8 cellular contexts compared by ENCODE assay signal in the genomic region with DNA sequence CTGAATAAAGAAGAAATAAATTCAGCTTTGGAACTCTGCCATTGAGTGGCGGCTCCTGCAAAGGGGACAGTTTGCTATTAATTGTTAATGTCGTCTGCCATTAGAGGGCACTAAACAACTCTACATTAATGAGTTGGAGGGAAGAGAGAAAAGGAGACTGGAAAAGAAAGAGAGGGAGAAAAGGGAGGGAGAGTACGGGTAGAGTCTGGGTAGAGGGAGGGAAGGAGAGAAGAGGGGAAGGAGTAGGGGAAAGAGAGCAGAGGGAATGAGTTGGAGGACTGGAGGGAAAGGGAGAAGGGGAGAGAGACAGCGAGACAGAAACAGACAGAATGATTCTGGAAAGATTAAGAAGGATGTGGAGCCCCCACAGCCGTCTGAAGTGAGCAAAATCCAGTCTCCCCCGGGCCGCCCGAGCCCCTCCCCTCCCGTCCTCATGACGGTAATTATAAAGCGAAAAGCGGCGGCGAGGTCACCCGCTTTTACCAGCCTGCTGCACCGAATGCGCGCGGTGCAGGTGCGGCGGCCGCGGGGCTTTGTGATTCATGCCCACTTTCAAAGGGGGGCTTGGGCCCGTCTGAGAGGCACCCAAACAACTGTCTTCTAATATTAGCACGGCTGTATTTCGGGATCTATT. TPM values are rescaled to one million over a fixed set of nuclear protein-coding genes. Genes with fewer than 3 reads are reported as not detected.
DNase-seq lines count a peak whose midpoint lies in the region; ATAC-seq and TF ChIP-seq lines count a peak whose summit lies in the region.

No MANE protein-coding gene starts in this region.

- H3K36me3 ChIP-seq in A673 (ENCODE audit: insufficient read depth, low read length, poor library complexity, severe bottlenecking) (no peaks in the 10 kb centered on the region), GM06990 (ENCODE audit: control insufficient read depth, insufficient read depth, low read length) (no peaks in the 10 kb centered on the region), SK-N-MC (ENCODE audit: insufficient read depth, low read length) (no peaks in the 10 kb centered on the region), lung (ENCODE audit: control insufficient read depth in 2 of 2, insufficient read depth in 2 of 2, low read length in 2 of 2) (no peaks in the 10 kb centered on the region), tibial artery (no peaks in the 10 kb centered on the region)
- H3K36me3 ChIP-seq in effector memory CD4-positive, alpha-beta T cell (ENCODE audit: control insufficient read depth, insufficient read depth, low read length): no peaks in the 10 kb centered on the region

- H3K4me3 ChIP-seq in A673 (ENCODE audit: low read depth, low read length, poor library complexity, severe bottlenecking) (peak overlapping the region; percentile 45), GM06990 (replicated peaks; ENCODE audit: low read depth, low read length) (peak overlapping the region; percentile 5), SK-N-MC (peak overlapping the region; percentile 74), lung (no peak overlapping the region), tibial artery (peak overlapping the region; percentile 59 to 74)
- peak overlapping the region; percentile 28 for H3K4me3 ChIP-seq in effector memory CD4-positive, alpha-beta T cell (ENCODE audit: insufficient read depth, low read depth, low read length, poor library complexity, severe bottlenecking)

- ATAC-seq in lung (ENCODE audit: insufficient read depth, low FRiP score): peak; percentile 31

- H3K27me3 ChIP-seq in A673 (replicated peaks; ENCODE audit: insufficient read depth, low read depth, low read length, poor library complexity): peaks cover 55% of the 10 kb centered on the region
- H3K27me3 ChIP-seq in GM06990 (replicated peaks; ENCODE audit: control insufficient read depth, insufficient read depth, low read length): no peaks in the 10 kb centered on the region; the same call in none of the 2 replicates
- H3K27me3 ChIP-seq in effector memory CD4-positive, alpha-beta T cell (replicated peaks; ENCODE audit: control insufficient read depth, insufficient read depth, low read length, poor library complexity, severe bottlenecking): peaks cover 7% of the 10 kb centered on the region
- H3K27me3 ChIP-seq in lung (ENCODE audit: control insufficient read depth, insufficient read depth): no peaks in the 10 kb centered on the region
- no peaks in the 10 kb centered on the region for H3K27me3 ChIP-seq in tibial artery

- TF ChIP-seq CTCF in A673 (conservative IDR thresholded peaks at IDR 0.05; ENCODE audit: low read depth, low read length): peak; percentile 73
- peak; percentile 52 for TF ChIP-seq CTCF in GM06990 (IDR thresholded peaks at IDR 0.05; ENCODE audit: insufficient read depth, low read length, poor library complexity, severe bottlenecking)
- TF ChIP-seq CTCF in lung (IDR thresholded peaks at IDR 0.05; ENCODE audit: control extremely low read depth, extremely low read depth): peak; percentile 45
- peak; percentile 41 to 55 for TF ChIP-seq CTCF in tibial artery (IDR thresholded peaks at IDR 0.05)

- H3K9me3 ChIP-seq in A673 (ENCODE audit: low read depth, low read length, poor library complexity, severe bottlenecking): no peaks in the 10 kb centered on the region
- H3K9me3 ChIP-seq in SK-N-MC (ENCODE audit: low read depth, low read length): no peaks in the 10 kb centered on the region
- H3K9me3 ChIP-seq in effector memory CD4-positive, alpha-beta T cell (ENCODE audit: control insufficient read depth, low read length): no peaks in the 10 kb centered on the region
- no peaks in the 10 kb centered on the region for H3K9me3 ChIP-seq in lung (ENCODE audit: control insufficient read depth in 2 of 2, insufficient read depth in 1 of 2, low read length in 1 of 2)
- no peaks in the 10 kb centered on the region for H3K9me3 ChIP-seq in tibial artery

- DNase-seq in A673 (ENCODE audit: low spot score) (peak; percentile 83), GM06990 (ENCODE audit: extremely low read depth, insufficient read length) (no peak), M059J (ENCODE audit: low read depth) (peak; percentile 78), SK-N-MC (ENCODE audit: low read depth, low spot score) (peak; percentile 37), lung (ENCODE audit: low spot score) (no peak), tibial artery (peak in 1 of 2 donors; percentile 66), NCI-H1436 treated with DMSO at 0.1 percent for 48 hours (lab: John Stamatoyannopoulos, UW) (no peak)
- no peak for DNase-seq in effector memory CD4-positive, alpha-beta T cell

- WGBS in lung, 2 donors: 0% methylated on average over 26 of the region's 26 CpGs

- H3K9ac ChIP-seq in SK-N-MC (ENCODE audit: insufficient read length): no peak overlapping the region

- no peak overlapping the region for H3K27ac ChIP-seq in A673 (ENCODE audit: low read depth, low read length, poor library complexity, severe bottlenecking)
- no peak overlapping the region for H3K27ac ChIP-seq in SK-N-MC
- H3K27ac ChIP-seq in effector memory CD4-positive, alpha-beta T cell (ENCODE audit: insufficient read depth, low read length, poor library complexity, severe bottlenecking): no peak overlapping the region
- H3K27ac ChIP-seq in lung (ENCODE audit: low read depth in 1 of 2, low read length in 1 of 2): no peak overlapping the region
- no peak overlapping the region for H3K27ac ChIP-seq in tibial artery

- intact Hi-C loops in A673 (cut with micrococcal nuclease; ENCODE audit: unreplicated experiment) (loop anchor here (5.0 kb wide), 2 partner anchors 514 to 739 kb away; no protein-coding TSS in a partner anchor), tibial artery (cut with DNase I; ENCODE audit: low total_unique reads) (no loop called here)

- CTCF ChIA-PET in A673 (lab: Charles Lee): interaction anchor here (0.7 to 0.8 kb wide), 3 partner anchors 31 to 751 kb away, joined by 3 to 6 read pairs (median 4); no protein-coding TSS in a partner anchor

- POLR2A ChIA-PET in A673 (lab: Charles Lee; ENCODE audit: low non-redundant PET): no interaction called here

- H3K4me1 ChIP-seq in A673 (ENCODE audit: insufficient read depth, low read length, poor library complexity, severe bottlenecking): peaks cover 5% of the 10 kb centered on the region
- H3K4me1 ChIP-seq in effector memory CD4-positive, alpha-beta T cell (ENCODE audit: control insufficient read depth, insufficient read depth, low read length, poor library complexity, severe bottlenecking): peaks cover 15% of the 10 kb centered on the region
- peaks cover 0 to 7% of the 10 kb centered on the region in 2 donors for H3K4me1 ChIP-seq in lung (ENCODE audit: control insufficient read depth in 2 of 2, insufficient read depth in 2 of 2, low read length in 2 of 2)
- H3K4me1 ChIP-seq in tibial artery: peaks cover 0 to 22% (median 7%) of the 10 kb centered on the region in 4 donors

- BruUV-seq in A673 (replicated peaks; lab: Mats Ljungman, UMichigan): no TSS peak

RNA-seq across cellular contexts. Expression of gene FST, which starts 1.9 kb away (rescaled TPM):
- total RNA-seq in A673 (2021) (not detected in 2 replicates), lung (1 to 10 TPM; 2.0 to 3.9 TPM)
- total RNA-seq in M059J (2014; rRNA removed; shearing (Covaris generic)): 0.99 and 6.8 TPM in 2 replicates
- 1 to 10 TPM; 1.5 to 3.2 TPM for polyA plus RNA-seq in lung

Comparison
In these comparisons a context has a peak if more than half of its experiments do, and no peak if none do; other contexts are left out.
1. DNase-seq: peak in A673 (single experiment), M059J (single experiment) and SK-N-MC (single experiment); none in GM06990 (single experiment), effector memory CD4-positive, alpha-beta T cell (0 of 3), lung (single experiment) and NCI-H1436 treated with DMSO at 0.1 percent for 48 hours (single experiment).
2. Peak in every context shown above with its lines, with median percentiles within 50 percentile points of each other: CTCF ChIP-seq.